12 cellular contexts compared by ENCODE assay signal in the genomic region with DNA sequence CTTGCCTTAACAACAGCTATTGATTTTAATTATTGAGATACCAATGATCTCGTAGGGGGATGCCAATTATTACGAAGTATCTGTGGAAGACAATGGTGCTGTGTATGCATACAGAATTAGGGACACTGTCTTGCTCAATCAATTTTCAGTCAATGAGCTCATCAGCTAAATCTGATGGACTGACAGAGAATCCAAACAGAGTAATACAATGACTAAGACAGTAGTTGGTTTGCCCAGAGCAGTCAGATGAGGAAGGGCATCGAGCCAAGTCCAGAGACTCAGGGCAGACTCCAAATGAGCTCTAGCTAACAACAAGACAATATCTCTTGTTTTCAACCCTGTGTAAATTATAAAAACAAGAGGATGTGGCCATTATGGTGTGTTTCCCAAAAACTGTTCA. TPM values are rescaled to one million over a fixed set of nuclear protein-coding genes. Genes with fewer than 3 reads are reported as not detected.
A peak's percentile ranks its signal among the peaks of the same experiment; 100 is the strongest.
DNase-seq lines count a peak whose midpoint lies in the region; ATAC-seq, FAIRE-seq and TF ChIP-seq lines count a peak whose summit lies in the region.
"Had no signal": no experiment of that assay in that cellular context is flagged by ENCODE, and none has a peak within 500 bp of the region (broad histone marks: within the 10 kb centered on the region; RNA-seq: fewer than 3 reads in every experiment).

No MANE protein-coding gene starts in this region.

- no peaks in the 10 kb centered on the region for H4K20me1 ChIP-seq in keratinocyte (ENCODE audit: control insufficient read depth, extremely low read depth, insufficient read depth, low read length)

- no peak for TF ChIP-seq EP300 in A549 (IDR thresholded peaks at IDR 0.05)

- H3K36me3 ChIP-seq in breast epithelium (no peaks in the 10 kb centered on the region), keratinocyte (ENCODE audit: control insufficient read depth in 2 of 2, extremely low read depth in 1 of 2, insufficient read depth in 2 of 2, low read length in 2 of 2) (no peaks in the 10 kb centered on the region)

- H3K79me2 ChIP-seq in keratinocyte (ENCODE audit: control insufficient read depth, insufficient read depth, low read length), result no peaks in the 10 kb centered on the region

- dilution Hi-C loops in keratinocyte (cut with MboI; ENCODE audit: extremely low pct_ligation_motif_present, low sequenced_read_pairs), result no loop called here

- H3K4me2 ChIP-seq in A549, result peak overlapping the region; percentile 49
- H3K4me2 ChIP-seq in keratinocyte (ENCODE audit: control insufficient read depth, extremely low read depth, insufficient read depth, low read depth, low read length), result no peak overlapping the region

- H3K4me3 ChIP-seq in A549, result no peak overlapping the region
- H3K4me3 ChIP-seq in breast epithelium, result no peak overlapping the region
- no peak overlapping the region for H3K4me3 ChIP-seq in keratinocyte (ENCODE audit: control insufficient read depth in 2 of 3, extremely low read depth in 1 of 3, insufficient read depth in 2 of 3, low read depth in 1 of 3, low read length in 3 of 3)

- DNase-seq in A549 (ENCODE audit: low read depth in 1 of 2, low spot score in 1 of 2) (peak; percentile 31 to 65), LHCN-M2 (ENCODE audit: low read depth) (peak; percentile 88), breast epithelium (ENCODE audit: low spot score in 2 of 2) (peak in 1 of 2 donors; percentile 61), keratinocyte (ENCODE audit: low read depth, low spot score) (peak; percentile 71), DMS 273 treated with DMSO at 0.1 percent for 48 hours (lab: John Stamatoyannopoulos, UW) (no peak)
- no peak for DNase-seq in activated CD4-positive, alpha-beta T cell treated with anti-CD3 and anti-CD28 coated beads for 48 hours
- DNase-seq: activated CD4-positive, CD25-positive, alpha-beta regulatory T cell; CD4-positive, CD25-positive, alpha-beta regulatory T cell; cerebellar nuclear complex; NCI-H2171 treated with DMSO at 0.1 percent for 48 hours had no signal

- POLR2A ChIA-PET in A549 (lab: Yijun Ruan, JAX), result no interaction called here

- intact Hi-C loops in breast epithelium (cut with DNase I; ENCODE audit: low total_unique reads), result loop anchor here (10.0 kb wide), 2 partner anchors 100 to 960 kb away; no protein-coding TSS in a partner anchor

- H3K27ac ChIP-seq in A549 (peak overlapping the region; percentile 13 to 53; a peak in 2 of 6 replicates), breast epithelium (peak overlapping the region; percentile 58 to 66), keratinocyte (ENCODE audit: control insufficient read depth, insufficient read depth, low read length) (no peak overlapping the region)

- TF ChIP-seq CTCF in A549 (IDR thresholded peaks at IDR 0.05) (no peak), breast epithelium (IDR thresholded peaks at IDR 0.05) (no peak), keratinocyte (optimal IDR thresholded peaks at IDR 0.05 in 1 of 3, IDR thresholded peaks at IDR 0.05 in 1 of 3, conservative IDR thresholded peaks at IDR 0.05 in 1 of 3; ENCODE audit: extremely low read depth in 1 of 3, insufficient read depth in 2 of 3, low read length in 3 of 3) (no peak)

- H3K27me3 ChIP-seq in breast epithelium, result no peaks in the 10 kb centered on the region
- H3K27me3 ChIP-seq in keratinocyte (ENCODE audit: control insufficient read depth, extremely low read depth, insufficient read depth, low read length), result no peaks in the 10 kb centered on the region

- H3K9me1 ChIP-seq in keratinocyte (ENCODE audit: control insufficient read depth, extremely low read depth, insufficient read depth, low read length), result no peaks in the 10 kb centered on the region

- H3K4me1 ChIP-seq in A549 (peaks cover 36% of the 10 kb centered on the region), breast epithelium (no peaks in the 10 kb centered on the region), keratinocyte (ENCODE audit: control insufficient read depth, extremely low read depth, insufficient read depth, low read length) (peaks cover 25% of the 10 kb centered on the region)

- no peaks in the 10 kb centered on the region for H3K9me3 ChIP-seq in A549
- no peaks in the 10 kb centered on the region for H3K9me3 ChIP-seq in breast epithelium
- no peaks in the 10 kb centered on the region for H3K9me3 ChIP-seq in keratinocyte (ENCODE audit: control insufficient read depth, low read depth, low read length)

- no peak overlapping the region for H2AFZ ChIP-seq in keratinocyte (ENCODE audit: control insufficient read depth, low read length)

- WGBS in A549 (ENCODE audit: missing lambda C conversion rate), result 21% methylated on average over 3 of the region's 3 CpGs

- ATAC-seq in A549, result peak; percentile 73 to 81
- ATAC-seq in HG03095 (IDR thresholded peaks at IDR 0.05; ENCODE audit: unreplicated experiment), result no peak
- no peak for ATAC-seq in GM21526 (IDR thresholded peaks at IDR 0.05; ENCODE audit: low FRiP score, unreplicated experiment)

- no peak for TF ChIP-seq RAD21 in A549 (conservative IDR thresholded peaks at IDR 0.05 in 1 of 2, IDR thresholded peaks at IDR 0.05 in 1 of 2)

- no peak overlapping the region for H3K9ac ChIP-seq in keratinocyte (ENCODE audit: control insufficient read depth, extremely low read depth, insufficient read depth, low read length)

- no peak for FAIRE-seq in A549 (lab: Jason Lieb, UNC)
- peak; percentile 100 for FAIRE-seq in keratinocyte (lab: Jason Lieb, UNC)

- CTCF ChIA-PET in A549 (lab: Yijun Ruan, JAX), result interaction anchor here (0.6 to 1.2 kb wide), 4 partner anchors 19 to 155 kb away, joined by 3 read pairs; no protein-coding TSS in a partner anchor

- TF ChIP-seq POLR2A in A549 (IDR thresholded peaks at IDR 0.05; ENCODE audit: low read length), result no peak
- no peak for TF ChIP-seq POLR2A in breast epithelium (IDR thresholded peaks at IDR 0.05)

TF ChIP-seq in A549, 52 proteins besides CTCF, POLR2A, EP300 and RAD21:
- TF ChIP-seq CEBPB (IDR thresholded peaks at IDR 0.05), result peak; percentile 73 to 84
- no peak for TF ChIP-seq ZSCAN20 (CRISPR knock-in tag; IDR thresholded peaks at IDR 0.05)
- peak; percentile 53 for TF ChIP-seq JUNB (IDR thresholded peaks at IDR 0.05)
- TF ChIP-seq FOSL2 (IDR thresholded peaks at IDR 0.05), result 0 out of 2 replicates have a peak, but pooled peaks have one; percentile 22
- peak; percentile 38; the same call in 1 of the 2 replicates for TF ChIP-seq FOSL2 (CRISPR knock-in tag; IDR thresholded peaks at IDR 0.05)
TF ChIP-seq in A549: peak in this region for 3.

RNA-seq across cellular contexts. Expression of a gene that starts 14.7 kb away (rescaled TPM):
- not detected in 2 replicates for polyA plus RNA-seq in A549 (2011; rRNA removed)
- polyA plus RNA-seq in A549 (2012; cell fraction: cytosol; rRNA removed), result not detected in 2 replicates
- polyA plus RNA-seq in A549 (2012; cell fraction: nucleus; rRNA removed), result not detected in 2 replicates
- not detected in 3 replicates for polyA plus RNA-seq in A549 (2017; fragmentation: RNase III; extraction: RNeasy Plus Mini Kit Qiagen cat#74134 plus additional on column Dnase treatment)
- not detected in 2 replicates for polyA minus RNA-seq in A549 (2011; rRNA and poly(A)+ RNA removed)
- not detected in 2 replicates for total RNA-seq in LHCN-M2 (2014; rRNA removed)
- 0.33 TPM for polyA plus RNA-seq in LHCN-M2 (2012)
- total RNA-seq in breast epithelium, result not detected
- not detected in 3 replicates for polyA plus RNA-seq in keratinocyte
- 1.3 TPM for polyA plus RNA-seq in keratinocyte (2011; ENCODE audit: low read depth)
- polyA plus RNA-seq in keratinocyte (2011; cell fraction: cytosol; rRNA removed), result not detected in 2 replicates
- polyA plus RNA-seq in keratinocyte (2011; cell fraction: nucleus; rRNA removed), result not detected in 2 replicates
- polyA plus RNA-seq in keratinocyte (2012; ENCODE audit: low replicate concordance), result 0.58 TPM in 1 of 2 replicates, not detected in the other
- not detected in 3 replicates for polyA minus RNA-seq in keratinocyte
- not detected for polyA minus RNA-seq in keratinocyte (2011; cell fraction: cytosol; rRNA and poly(A)+ RNA removed)
- polyA minus RNA-seq in keratinocyte (2011; cell fraction: nucleus; rRNA and poly(A)+ RNA removed), result not detected in 2 replicates
- total RNA-seq: CD4-positive, CD25-positive, alpha-beta regulatory T cell had no signal
- polyA plus RNA-seq: CD4-positive, CD25-positive, alpha-beta regulatory T cell had no signal

RNA-seq across cellular contexts. Expression of a gene that starts 20.9 kb away (rescaled TPM):
- polyA plus RNA-seq in A549 (2011; rRNA removed), result 6.3 and 10.1 TPM in 2 replicates
- polyA plus RNA-seq in A549 (2012; cell fraction: cytosol; rRNA removed), result 4.9 and 6.1 TPM in 2 replicates
- polyA plus RNA-seq in A549 (2012; cell fraction: nucleus; rRNA removed), result 2.8 and 3.6 TPM in 2 replicates
- 5.9 to 6.3 TPM (median 6.2 TPM) in 3 replicates for polyA plus RNA-seq in A549 (2017; fragmentation: RNase III; extraction: RNeasy Plus Mini Kit Qiagen cat#74134 plus additional on column Dnase treatment)
- polyA minus RNA-seq in A549 (2011; rRNA and poly(A)+ RNA removed), result 3.4 and 3.8 TPM in 2 replicates
- total RNA-seq in LHCN-M2 (2014; rRNA removed), result 29.6 and 37.2 TPM in 2 replicates
- polyA plus RNA-seq in LHCN-M2 (2012), result 38.7 TPM
- 10 to 100 TPM; 33.9 to 71.4 (median 47.5) TPM for total RNA-seq in breast epithelium
- 14.8 to 21.9 TPM (median 16.9 TPM) in 3 replicates for polyA plus RNA-seq in keratinocyte
- 44.5 TPM for polyA plus RNA-seq in keratinocyte (2011; ENCODE audit: low read depth)
- 14.3 and 20.4 TPM in 2 replicates for polyA plus RNA-seq in keratinocyte (2011; cell fraction: cytosol; rRNA removed)
- 10.4 and 15.2 TPM in 2 replicates for polyA plus RNA-seq in keratinocyte (2011; cell fraction: nucleus; rRNA removed)
- 14.9 and 45.3 TPM in 2 replicates for polyA plus RNA-seq in keratinocyte (2012; ENCODE audit: low replicate concordance)
- polyA minus RNA-seq in keratinocyte, result 3.3 to 10.7 TPM (median 8.0 TPM) in 3 replicates
- polyA minus RNA-seq in keratinocyte (2011; cell fraction: cytosol; rRNA and poly(A)+ RNA removed), result 32.6 TPM
- 24.2 and 24.7 TPM in 2 replicates for polyA minus RNA-seq in keratinocyte (2011; cell fraction: nucleus; rRNA and poly(A)+ RNA removed)

Comparison
In these comparisons a context has a peak if more than half of its experiments do, and no peak if none do; other contexts are left out.
1. ATAC-seq: peak in A549 (2 of 2); none in HG03095 (single experiment) and GM21526 (single experiment).
2. DNase-seq: peak in A549 (2 of 2), LHCN-M2 (single experiment) and keratinocyte (single experiment); none in DMS 273 treated with DMSO at 0.1 percent for 48 hours (single experiment) and activated CD4-positive, alpha-beta T cell treated with anti-CD3 and anti-CD28 coated beads for 48 hours (single experiment).